2 cellular contexts compared by ENCODE assay signal in the genomic region with DNA sequence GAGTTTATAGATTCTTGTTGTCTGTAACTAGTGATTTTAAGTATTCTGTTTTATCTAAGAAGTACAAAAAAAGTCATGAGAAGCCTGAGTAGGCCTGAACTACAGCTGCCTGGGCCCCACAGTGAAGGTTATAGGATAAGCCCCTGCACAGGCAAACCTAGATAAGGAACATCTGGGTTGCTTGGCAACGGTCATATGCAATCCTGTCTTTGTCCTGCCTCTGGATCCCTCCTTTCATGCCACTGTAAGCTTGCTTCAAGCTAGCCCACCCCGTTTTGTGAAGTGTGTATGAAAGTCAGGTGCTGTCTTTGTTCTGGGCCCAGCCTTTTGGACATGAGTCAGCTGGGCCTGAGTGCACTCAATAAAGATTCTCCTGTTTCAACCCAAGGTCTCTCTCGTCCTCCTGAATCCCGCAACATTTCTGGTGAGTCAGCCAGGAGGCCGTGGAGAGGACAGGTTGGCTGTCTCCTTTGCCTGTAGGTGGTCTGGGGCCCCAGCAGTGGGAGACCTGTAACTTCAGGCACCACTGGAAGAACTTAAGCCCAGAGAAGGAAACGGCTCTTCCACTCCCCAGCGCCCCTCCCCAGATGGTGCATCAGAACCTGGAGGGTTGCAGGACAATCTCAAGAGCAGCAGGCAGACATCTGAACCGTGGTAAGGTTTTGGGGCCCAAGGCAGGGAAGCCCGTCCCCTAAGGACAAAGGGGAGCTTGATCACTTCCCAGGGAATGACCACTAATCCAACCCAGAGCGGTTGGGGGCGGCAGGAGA.
TF ChIP-seq lines count a peak whose summit lies in the region.

No MANE protein-coding gene starts in this region.

TF ChIP-seq in GM12891, 5 proteins besides CTCF, POLR2A, EP300 and RAD21:
- TF ChIP-seq POU2F2 (IDR thresholded peaks at IDR 0.05; ENCODE audit: low read depth, low read length), result no peak
- no peak for TF ChIP-seq SPI1 (IDR thresholded peaks at IDR 0.05; ENCODE audit: low read depth, low read length)
- TF ChIP-seq PAX5 (IDR thresholded peaks at IDR 0.05; ENCODE audit: insufficient read depth, low read length, severe bottlenecking), result no peak
- no peak for TF ChIP-seq TAF1 (IDR thresholded peaks at IDR 0.05; ENCODE audit: low read depth, low read length)
- TF ChIP-seq POLR2AphosphoS5 (IDR thresholded peaks at IDR 0.05; ENCODE audit: low read depth, low read length), result no peak
TF ChIP-seq in GM12891: peak in this region for 0.

TF ChIP-seq in K562, 482 proteins besides CTCF, POLR2A, EP300 and RAD21:
- TF ChIP-seq, protein P1, sequence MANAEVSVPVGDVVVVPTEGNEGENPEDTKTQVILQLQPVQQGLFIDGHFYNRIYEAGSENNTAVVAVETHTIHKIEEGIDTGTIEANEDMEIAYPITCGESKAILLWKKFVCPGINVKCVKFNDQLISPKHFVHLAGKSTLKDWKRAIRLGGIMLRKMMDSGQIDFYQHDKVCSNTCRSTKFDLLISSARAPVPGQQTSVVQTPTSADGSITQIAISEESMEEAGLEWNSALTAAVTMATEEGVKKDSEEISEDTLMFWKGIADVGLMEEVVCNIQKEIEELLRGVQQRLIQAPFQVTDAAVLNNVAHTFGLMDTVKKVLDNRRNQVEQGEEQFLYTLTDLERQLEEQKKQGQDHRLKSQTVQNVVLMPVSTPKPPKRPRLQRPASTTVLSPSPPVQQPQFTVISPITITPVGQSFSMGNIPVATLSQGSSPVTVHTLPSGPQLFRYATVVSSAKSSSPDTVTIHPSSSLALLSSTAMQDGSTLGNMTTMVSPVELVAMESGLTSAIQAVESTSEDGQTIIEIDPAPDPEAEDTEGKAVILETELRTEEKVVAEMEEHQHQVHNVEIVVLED (CRISPR knock-in tag; IDR thresholded peaks at IDR 0.05), result no peak
- no peak for TF ChIP-seq ZNF133 (CRISPR knock-in tag; IDR thresholded peaks at IDR 0.05)
- TF ChIP-seq FOXM1 (IDR thresholded peaks at IDR 0.05; ENCODE audit: low read depth), result no peak
- TF ChIP-seq FOXM1 (CRISPR knock-in tag; IDR thresholded peaks at IDR 0.05; ENCODE audit: low read depth), result no peak
- no peak for TF ChIP-seq ARID2 (IDR thresholded peaks at IDR 0.05)
- TF ChIP-seq CBFA2T2 (conservative IDR thresholded peaks at IDR 0.05), result peak; percentile 15; the same call in 1 of the 2 replicates
- no peak for TF ChIP-seq SAFB (IDR thresholded peaks at IDR 0.05; ENCODE audit: borderline replicate concordance, low read depth, low read length)
- TF ChIP-seq TAL1 (IDR thresholded peaks at IDR 0.05), result 0 out of 2 replicates have a peak, but pooled peaks have one; percentile 6
- TF ChIP-seq OTX1 (CRISPR knock-in tag; IDR thresholded peaks at IDR 0.05), result no peak
- TF ChIP-seq RFX1 (IDR thresholded peaks at IDR 0.05), result peak; percentile 68
